ENCODE assay signal across 9 cellular contexts in the genomic region with DNA sequence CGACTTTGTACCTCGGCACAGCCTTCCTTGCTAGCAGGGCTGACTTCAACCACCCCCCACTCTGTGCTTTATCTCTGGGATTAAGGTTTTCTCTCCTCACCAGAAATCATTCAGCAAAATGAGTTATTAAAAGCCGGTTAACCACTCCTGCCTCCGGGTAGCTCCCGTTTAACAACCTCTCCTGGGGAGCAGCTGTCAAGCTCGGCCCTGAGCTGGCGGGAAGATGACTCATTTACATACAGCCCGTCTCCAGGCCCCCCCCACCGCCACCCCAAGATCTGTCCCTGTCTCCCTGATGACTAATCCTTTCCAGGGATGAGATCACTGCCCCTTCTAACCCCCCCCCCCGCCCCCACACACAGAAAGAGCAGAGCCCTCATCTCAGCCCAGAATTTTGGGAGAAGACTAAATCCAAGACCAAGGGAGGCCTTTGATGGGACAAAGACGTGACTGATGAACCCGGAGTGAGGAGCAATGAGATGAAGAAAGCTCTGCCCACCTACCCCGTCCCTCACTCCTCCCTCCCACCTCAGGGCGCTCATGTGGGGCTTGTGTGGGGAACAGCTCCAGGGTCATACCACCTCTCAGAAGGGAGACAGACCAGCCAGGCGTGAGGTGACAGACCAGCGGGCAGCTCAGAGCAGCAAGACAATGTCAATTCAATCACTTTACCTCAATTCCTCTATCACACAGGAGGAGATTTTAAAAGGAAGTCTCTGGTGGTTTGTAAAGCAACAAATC. TPM values are rescaled to one million over a fixed set of nuclear protein-coding genes. Genes with fewer than 3 reads are reported as not detected.
DNase-seq lines count a peak whose midpoint lies in the region; ATAC-seq lines count a peak whose summit lies in the region.
"Had no signal": no experiment of that assay in that cellular context is flagged by ENCODE, and none has a peak within 500 bp of the region (broad histone marks: within the 10 kb centered on the region; RNA-seq: fewer than 3 reads in every experiment).

No MANE protein-coding gene starts in this region.

- peaks cover 43% of the 10 kb centered on the region for H3K36me3 ChIP-seq in Karpas-422 (ENCODE audit: insufficient read depth, low read length)

- peak overlapping the region; percentile 14; the same call in 1 of the 2 replicates for H3K27ac ChIP-seq in Karpas-422 (ENCODE audit: low read length)

- no peak overlapping the region for H2AFZ ChIP-seq in Karpas-422 (ENCODE audit: low read length)

- H3K27me3 ChIP-seq in Karpas-422 (ENCODE audit: low read length), result no peaks in the 10 kb centered on the region

- H4K20me1 ChIP-seq in Karpas-422 (ENCODE audit: insufficient read depth, low read depth, low read length), result peaks cover 64% of the 10 kb centered on the region

- H3K4me1 ChIP-seq in Karpas-422 (ENCODE audit: low read length), result peaks cover 28% of the 10 kb centered on the region

- H3K9me3 ChIP-seq in Karpas-422 (ENCODE audit: low read length), result no peaks in the 10 kb centered on the region

- peak; percentile 63 for DNase-seq in D341Med (ENCODE audit: low spot score)
- DNase-seq in Karpas-422, result no peak
- DNase-seq in amniotic epithelial cell (ENCODE audit: low read depth), result peak; percentile 92
- peak; percentile 10 to 91 for DNase-seq in lung microvascular endothelial cell (ENCODE audit: low read depth in 2 of 2)
- no peak for DNase-seq in NCI-H345 (lab: John Stamatoyannopoulos, UW)
- no peak for DNase-seq in NOMO-1 treated with dmso at 0.1 percent for 144 hours (lab: John Stamatoyannopoulos, UW; ENCODE audit: unreplicated experiment)
- no peak for DNase-seq in ureter (ENCODE audit: low spot score)
- DNase-seq: NCI-H526 had no signal

- no peak for ATAC-seq in activated CD4-positive, CD25-positive, alpha-beta regulatory T cell treated with anti-CD3 and anti-CD28 coated beads, Interleukin-2, amount 50 U/mL, for 24 hours

- H3K4me3 ChIP-seq in Karpas-422 (ENCODE audit: low read length), result no peak overlapping the region

- H3K4me2 ChIP-seq in Karpas-422 (ENCODE audit: low read depth, low read length, poor library complexity, severe bottlenecking), result no peak overlapping the region

- peaks cover 100% of the 10 kb centered on the region for H3K79me2 ChIP-seq in Karpas-422 (ENCODE audit: low read length)

- no peak overlapping the region for H3K9ac ChIP-seq in Karpas-422 (ENCODE audit: low read length)

- H3K9me2 ChIP-seq in Karpas-422 (replicated peaks; ENCODE audit: insufficient read depth, low read length), result no peaks in the 10 kb centered on the region

RNA-seq across cellular contexts. Expression of a gene that starts 36.4 kb away (rescaled TPM):
- 64.5 and 107 TPM in 2 replicates for total RNA-seq in Karpas-422 (2014; rRNA removed; shearing (Covaris generic); ENCODE audit: low replicate concordance)
- total RNA-seq in lung microvascular endothelial cell (not detected in 2 replicates), ureter (not detected)

Comparison
In these comparisons a context has a peak if more than half of its experiments do, and no peak if none do; other contexts are left out.
1. DNase-seq: peak in D341Med (single experiment), amniotic epithelial cell (single experiment) and lung microvascular endothelial cell (2 of 2); none in Karpas-422 (single experiment), NCI-H345 (single experiment), NOMO-1 treated with dmso at 0.1 percent for 144 hours (single experiment) and ureter (single experiment).
2. RNA of a gene that starts 36.4 kb away (total RNA-seq): 64.5 to 107 TPM in Karpas-422; not detected in lung microvascular endothelial cell and not detected in ureter (single experiment); every median in the first group is over 10 times any median in the second.